In the genomic region with DNA sequence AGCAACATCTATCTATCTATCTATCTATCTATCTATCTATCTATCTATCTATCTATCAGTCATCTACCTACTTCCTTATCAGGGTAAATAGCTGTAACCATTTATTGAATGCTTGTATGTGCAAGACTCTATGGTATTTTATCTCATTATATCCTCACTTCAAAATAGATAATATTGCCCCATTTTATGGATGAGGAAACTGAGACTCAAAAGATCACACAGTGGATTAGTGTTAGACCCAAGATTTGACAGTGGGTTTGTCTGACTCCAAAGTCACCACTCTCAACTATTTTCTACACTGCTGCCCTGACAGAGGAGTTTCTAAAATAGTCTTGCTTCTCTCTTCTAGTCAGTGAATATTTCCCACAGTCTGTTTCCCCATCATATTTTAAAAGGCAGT, we compare ENCODE assay signal across 8 cellular contexts.
"Had no signal": no experiment of that assay in that cellular context is flagged by ENCODE, and none has a peak within 500 bp of the region (broad histone marks: within the 10 kb centered on the region; RNA-seq: fewer than 3 reads in every experiment).

No MANE protein-coding gene starts in this region.

- H3K4me3 ChIP-seq: GM12878 had no signal

- ATAC-seq: GM12878 had no signal

- DNase-seq: GDM1, GF-D8 had no signal

- FAIRE-seq: G401.6, GM12878, GM12891, GM12892, GM18507, GM19239 had no signal
